Comparison of ENCODE assay signal across 10 cellular contexts in the genomic region with DNA sequence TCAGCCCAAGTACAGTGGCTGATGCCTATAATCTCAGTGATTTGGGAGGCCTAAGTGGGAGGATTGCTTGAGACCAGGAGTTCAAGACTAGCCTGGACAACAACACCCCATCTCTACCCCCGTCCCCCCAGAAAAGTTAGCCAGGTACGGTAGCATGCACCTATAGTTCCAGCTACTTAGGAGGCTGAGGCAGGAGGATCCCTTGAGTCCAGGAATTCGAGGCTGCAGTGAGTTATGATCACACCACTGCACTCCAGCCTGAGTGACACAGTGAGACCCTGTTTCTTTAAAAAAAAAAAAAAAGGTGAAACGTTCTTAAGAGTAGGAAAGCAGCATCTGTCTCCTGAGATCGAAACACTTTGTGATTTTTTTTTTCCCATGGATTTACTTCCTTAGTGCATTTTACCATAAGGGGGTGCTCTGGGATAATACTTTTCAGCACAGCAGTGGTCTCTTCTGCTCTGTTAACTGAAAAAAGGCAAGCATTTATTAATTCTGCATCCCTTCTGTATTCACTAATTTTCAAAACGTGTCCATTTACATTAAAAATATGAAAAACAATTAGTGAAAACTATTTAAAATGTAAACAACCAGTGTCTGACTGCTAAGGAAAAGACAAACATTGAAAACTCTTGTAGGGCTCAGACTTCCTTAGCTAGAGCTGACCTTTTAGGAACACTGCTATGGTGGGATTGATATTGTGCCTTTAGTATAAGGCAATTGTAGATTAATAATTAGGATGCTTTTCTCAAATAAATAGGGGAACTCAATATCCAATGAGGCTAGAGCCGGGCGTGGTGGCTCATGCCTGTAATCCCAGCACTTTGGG. TPM values are rescaled to one million over a fixed set of nuclear protein-coding genes. Genes with fewer than 3 reads are reported as not detected.
A peak's percentile ranks its signal among the peaks of the same experiment; 100 is the strongest.
DNase-seq lines count a peak whose midpoint lies in the region; ATAC-seq, FAIRE-seq and TF ChIP-seq lines count a peak whose summit lies in the region.
"Had no signal": no experiment of that assay in that cellular context is flagged by ENCODE, and none has a peak within 500 bp of the region (broad histone marks: within the 10 kb centered on the region; RNA-seq: fewer than 3 reads in every experiment).

No MANE protein-coding gene starts in this region.

- no peaks in the 10 kb centered on the region for H3K4me1 ChIP-seq in astrocyte (ENCODE audit: insufficient read depth, low read length)

- H4K20me1 ChIP-seq in astrocyte (ENCODE audit: insufficient read depth, low read length): no peaks in the 10 kb centered on the region

- H3K9ac ChIP-seq in astrocyte (ENCODE audit: low read length): no peak overlapping the region

- no peak overlapping the region for H2AFZ ChIP-seq in astrocyte (ENCODE audit: low read depth, low read length)

- no peak for DNase-seq in BJ (ENCODE audit: low read depth)
- DNase-seq in NCI-H128 (lab: John Stamatoyannopoulos, UW; ENCODE audit: unreplicated experiment): peak; percentile 5
- peak; percentile 22 for DNase-seq in astrocyte (ENCODE audit: low read depth)
- no peak for DNase-seq in left colon
- no peak for DNase-seq in UCSD-AML1 (lab: John Stamatoyannopoulos, UW; ENCODE audit: unreplicated experiment)
- no peak for DNase-seq in SKM-1 (lab: John Stamatoyannopoulos, UW; ENCODE audit: unreplicated experiment)
- DNase-seq in glutamatergic neuron: no peak

- no peak overlapping the region for H3K4me3 Mint-ChIP-seq in astrocyte (ENCODE audit: unreplicated experiment)
- H3K4me3 Mint-ChIP-seq in glutamatergic neuron (ENCODE audit: unreplicated experiment): no peak overlapping the region
- H3K4me3 Mint-ChIP-seq: activated naive CD8-positive, alpha-beta T cell had no signal

- no peak overlapping the region for H3K27ac ChIP-seq in astrocyte (ENCODE audit: low read depth, low read length)

- no peaks in the 10 kb centered on the region for H3K9me3 ChIP-seq in astrocyte (ENCODE audit: insufficient read depth, low read depth, low read length)

- H3K36me3 ChIP-seq in BJ (ENCODE audit: control insufficient read depth, insufficient read depth, low read length) (no peaks in the 10 kb centered on the region), astrocyte (ENCODE audit: insufficient read depth, low read length) (no peaks in the 10 kb centered on the region)

- H3K27ac Mint-ChIP-seq in astrocyte (ENCODE audit: unreplicated experiment): no peak overlapping the region
- no peak overlapping the region for H3K27ac Mint-ChIP-seq in glutamatergic neuron (ENCODE audit: unreplicated experiment)
- H3K27ac Mint-ChIP-seq: activated naive CD8-positive, alpha-beta T cell had no signal

- TF ChIP-seq CTCF in BJ (IDR thresholded peaks at IDR 0.05; ENCODE audit: insufficient read depth, low read depth, low read length): peak; percentile 54
- TF ChIP-seq CTCF in astrocyte (IDR thresholded peaks at IDR 0.05; ENCODE audit: insufficient read depth, low read depth, low read length): peak; percentile 66
- TF ChIP-seq CTCF in glutamatergic neuron (IDR thresholded peaks at IDR 0.05; ENCODE audit: partially characterized antibody, unreplicated experiment): no peak

- FAIRE-seq in astrocyte (lab: Jason Lieb, UNC): no peak
- FAIRE-seq: GM18507 had no signal

- no peaks in the 10 kb centered on the region for H3K27me3 ChIP-seq in BJ (ENCODE audit: control insufficient read depth, insufficient read depth, low read length)
- H3K27me3 ChIP-seq in astrocyte (ENCODE audit: insufficient read depth, low read length): peaks cover 4% of the 10 kb centered on the region

- H3K79me2 ChIP-seq in astrocyte (ENCODE audit: insufficient read depth, low read length): no peaks in the 10 kb centered on the region

- no peaks in the 10 kb centered on the region for H3K36me3 Mint-ChIP-seq in astrocyte (ENCODE audit: low read depth, unreplicated experiment)
- no peaks in the 10 kb centered on the region for H3K36me3 Mint-ChIP-seq in glutamatergic neuron (ENCODE audit: unreplicated experiment)

- intact Hi-C loops in left colon (cut with DNase I, micrococcal nuclease): loop anchor here in 1 of 2 donors (5.0 kb wide), 1 partner anchor 235 kb away; no protein-coding TSS in a partner anchor

- H3K4me2 ChIP-seq in astrocyte (ENCODE audit: low read length): no peak overlapping the region

- ATAC-seq in left colon (peak; percentile 54), HG03095 (IDR thresholded peaks at IDR 0.05; ENCODE audit: unreplicated experiment) (no peak)

- H3K27me3 Mint-ChIP-seq in astrocyte (ENCODE audit: low read depth, unreplicated experiment) (no peaks in the 10 kb centered on the region), glutamatergic neuron (ENCODE audit: unreplicated experiment) (no peaks in the 10 kb centered on the region)

- H3K4me1 Mint-ChIP-seq in astrocyte (ENCODE audit: low read depth, unreplicated experiment): no peaks in the 10 kb centered on the region
- H3K4me1 Mint-ChIP-seq in glutamatergic neuron (ENCODE audit: low read depth, unreplicated experiment): no peaks in the 10 kb centered on the region

- no peaks in the 10 kb centered on the region for H3K9me3 Mint-ChIP-seq in astrocyte (ENCODE audit: unreplicated experiment)
- no peaks in the 10 kb centered on the region for H3K9me3 Mint-ChIP-seq in glutamatergic neuron (ENCODE audit: unreplicated experiment)

- no peak overlapping the region for H3K4me3 ChIP-seq in BJ (ENCODE audit: low read depth, low read length)
- no peak overlapping the region for H3K4me3 ChIP-seq in astrocyte (ENCODE audit: insufficient read depth, low read depth, low read length)

- CTCF ChIA-PET in BJ (lab: Yijun Ruan, JAX): interaction anchor here (0.6 to 11.6 kb wide), 16 partner anchors 9 to 416 kb away, joined by 3 to 123 read pairs (median 4); no protein-coding TSS in a partner anchor

- POLR2A ChIA-PET in BJ (lab: Charles Lee): no interaction called here

RNA-seq across cellular contexts. Expression of a gene that starts 31.2 kb away (rescaled TPM):
- polyA plus RNA-seq in BJ (2011; rRNA removed): 1.2 and 1.7 TPM in 2 replicates
- polyA minus RNA-seq in BJ (2011; rRNA and poly(A)+ RNA removed): 0.57 and 0.85 TPM in 2 replicates
- total RNA-seq in astrocyte (4.3 and 5.4 TPM in 2 replicates), left colon (under 1 TPM in 1 of 2 donors, not detected in 1; 0.39 TPM), glutamatergic neuron (ENCODE audit: unreplicated experiment) (2.7 TPM)

Comparison
In these comparisons a context has a peak if more than half of its experiments do, and no peak if none do; other contexts are left out.
1. DNase-seq: peak in NCI-H128 (single experiment) and astrocyte (single experiment); none in BJ (single experiment), left colon (0 of 2), UCSD-AML1 (single experiment), SKM-1 (single experiment) and glutamatergic neuron (single experiment).